In the genomic region with DNA sequence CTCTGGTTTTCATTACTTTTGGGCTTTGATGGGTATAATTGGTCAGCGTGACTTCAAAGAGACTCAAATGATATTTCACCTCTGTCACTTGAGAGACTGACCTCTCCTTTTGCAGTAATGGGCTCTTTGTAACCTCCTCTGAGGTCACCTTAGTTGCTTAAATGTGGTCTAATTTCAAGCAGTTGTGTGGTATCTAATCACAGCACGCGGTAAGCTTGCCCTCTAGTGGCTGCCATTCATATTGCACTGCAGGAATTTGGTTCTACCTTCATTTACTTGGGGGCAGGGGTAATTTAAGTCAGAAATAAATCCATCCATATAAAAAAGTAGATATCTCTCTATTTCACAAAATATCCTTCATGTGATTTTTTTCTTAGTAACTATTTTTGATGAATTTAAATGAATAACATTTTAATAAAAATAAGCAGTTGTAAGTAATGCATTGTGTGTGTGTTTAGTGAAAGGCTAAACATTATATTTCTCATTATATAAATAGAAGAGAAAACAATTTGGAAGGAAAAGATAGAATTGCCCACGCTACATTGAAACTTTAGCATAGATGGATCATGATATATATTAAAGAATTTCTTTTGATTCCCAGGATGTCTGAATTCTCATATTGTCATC, we compare ENCODE assay signal across 1 cellular context.
A peak's percentile ranks its signal among the peaks of the same experiment; 100 is the strongest.
TF ChIP-seq lines count a peak whose summit lies in the region.

No MANE protein-coding gene starts in this region.

TF ChIP-seq in HepG2, 621 proteins besides CTCF, POLR2A, EP300 and RAD21:
- peak; percentile 82 for TF ChIP-seq STAG1 (CRISPR knock-in tag; IDR thresholded peaks at IDR 0.05)
- TF ChIP-seq TEAD3 (CRISPR knock-in tag; optimal IDR thresholded peaks at IDR 0.05; ENCODE audit: borderline replicate concordance) = peak; percentile 76
- peak; percentile 74 for TF ChIP-seq SMC3 (IDR thresholded peaks at IDR 0.05; ENCODE audit: low read length)
- no peak for TF ChIP-seq ZNF614 (CRISPR knock-in tag; IDR thresholded peaks at IDR 0.05; ENCODE audit: borderline replicate concordance)
